ENCODE assay signal across 21 cellular contexts in genomic region chr2:198483046-198483445, GRCh38.
"Had no signal": no experiment of that assay in that cellular context is flagged by ENCODE, and none has a peak within 500 bp of the region (broad histone marks: within the 10 kb centered on the region; RNA-seq: fewer than 3 reads in every experiment).

No MANE protein-coding gene starts in this region.

- H3K27me3 Mint-ChIP-seq: activated CD4-positive, alpha-beta memory T cell treated with anti-CD3 and anti-CD28 coated beads for 36 hours; stimulated activated naive B cell treated with anti-CD40 and anti-IgM and Interleukin-4, amounts not matched to agents 10 μg/mL and 1 μg/mL and 100 μg/mL, for 72 hours had no signal

- H3K27ac ChIP-seq: body of pancreas, cardiac muscle cell, epithelial cell of prostate, left lung, upper lobe of left lung had no signal

- H3K4me3 ChIP-seq: body of pancreas, cardiac muscle cell, left lung, lung, smooth muscle cell, upper lobe of left lung had no signal

- DNase-seq: activated CD4-positive, alpha-beta memory T cell treated with anti-CD3 and anti-CD28 coated beads for 36 hours; activated CD4-positive, alpha-beta T cell treated with anti-CD3 and anti-CD28 coated beads for 48 hours; activated effector memory CD4-positive, alpha-beta T cell treated with Interleukin-2 at 50 U/mL for 16 hours; activated naive CD4-positive, alpha-beta T cell treated with anti-CD3 and anti-CD28 coated beads for 36 hours; activated T-cell treated with anti-CD3 and anti-CD28 coated beads, Interleukin-2, amount 50 U/mL, for 72 hours; body of pancreas; foreskin fibroblast; left lung; naive thymus-derived CD4-positive, alpha-beta T cell; stimulated activated CD4-positive, alpha-beta T cell treated with anti-CD3 and anti-CD28 coated beads, Interleukin-15, amount 100 ng/mL, for 24 hours; stimulated activated CD8-positive, alpha-beta memory T cell treated with anti-CD3 and anti-CD28 coated beads, Interleukin-4, amount 100 ng/mL, for 48 hours; stimulated activated naive B cell treated with anti-CD40 and anti-IgM and Interleukin-4, amounts not matched to agents 10 μg/mL and 1 μg/mL and 100 μg/mL, for 72 hours; T1000; upper lobe of left lung had no signal

- H3K4me3 Mint-ChIP-seq: activated CD4-positive, alpha-beta memory T cell treated with anti-CD3 and anti-CD28 coated beads for 36 hours; activated naive CD4-positive, alpha-beta T cell treated with anti-CD3 and anti-CD28 coated beads for 36 hours; activated T-cell treated with anti-CD3 and anti-CD28 coated beads, Interleukin-2, amount 50 U/mL, for 72 hours; naive thymus-derived CD4-positive, alpha-beta T cell; neural crest cell; stimulated activated naive B cell treated with anti-CD40 and anti-IgM and Interleukin-4, amounts not matched to agents 10 μg/mL and 1 μg/mL and 100 μg/mL, for 72 hours; T-helper 1 cell treated with Interleukin-12 subunit alpha and Interleukin-12 subunit beta and Interleukin-4 antibody, amounts not matched to agents 30 μg/mL and 1 μg/mL, for 36 hours had no signal

- H3K36me3 Mint-ChIP-seq: activated CD4-positive, alpha-beta memory T cell treated with anti-CD3 and anti-CD28 coated beads for 36 hours; naive thymus-derived CD4-positive, alpha-beta T cell; stimulated activated naive B cell treated with anti-CD40 and anti-IgM and Interleukin-4, amounts not matched to agents 10 μg/mL and 1 μg/mL and 100 μg/mL, for 72 hours had no signal

- ATAC-seq: activated T-cell treated with anti-CD3 and anti-CD28 coated beads, Interleukin-2, amount 50 U/mL, for 72 hours; body of pancreas; left lung; naive thymus-derived CD4-positive, alpha-beta T cell; sciatic nerve; stimulated activated naive B cell treated with anti-CD40 and anti-IgM and Interleukin-4, amounts not matched to agents 10 μg/mL and 1 μg/mL and 100 μg/mL, for 72 hours had no signal

- H3K27ac Mint-ChIP-seq: activated CD4-positive, alpha-beta memory T cell treated with anti-CD3 and anti-CD28 coated beads for 36 hours; activated naive CD4-positive, alpha-beta T cell treated with anti-CD3 and anti-CD28 coated beads for 36 hours; activated T-cell treated with anti-CD3 and anti-CD28 coated beads, Interleukin-2, amount 50 U/mL, for 72 hours; naive thymus-derived CD4-positive, alpha-beta T cell; stimulated activated naive B cell treated with anti-CD40 and anti-IgM and Interleukin-4, amounts not matched to agents 10 μg/mL and 1 μg/mL and 100 μg/mL, for 72 hours; T-helper 1 cell treated with Interleukin-12 subunit alpha and Interleukin-12 subunit beta and Interleukin-4 antibody, amounts not matched to agents 30 μg/mL and 1 μg/mL, for 36 hours had no signal

- H3K4me1 Mint-ChIP-seq: naive thymus-derived CD4-positive, alpha-beta T cell; neural crest cell; stimulated activated naive B cell treated with anti-CD40 and anti-IgM and Interleukin-4, amounts not matched to agents 10 μg/mL and 1 μg/mL and 100 μg/mL, for 72 hours had no signal

- H3K4me2 ChIP-seq: smooth muscle cell had no signal

- H3K9me3 Mint-ChIP-seq: activated CD4-positive, alpha-beta memory T cell treated with anti-CD3 and anti-CD28 coated beads for 36 hours; activated naive CD4-positive, alpha-beta T cell treated with anti-CD3 and anti-CD28 coated beads for 36 hours; activated T-cell treated with anti-CD3 and anti-CD28 coated beads, Interleukin-2, amount 50 U/mL, for 72 hours; naive thymus-derived CD4-positive, alpha-beta T cell; neural crest cell; stimulated activated naive B cell treated with anti-CD40 and anti-IgM and Interleukin-4, amounts not matched to agents 10 μg/mL and 1 μg/mL and 100 μg/mL, for 72 hours; T-helper 1 cell treated with Interleukin-12 subunit alpha and Interleukin-12 subunit beta and Interleukin-4 antibody, amounts not matched to agents 30 μg/mL and 1 μg/mL, for 36 hours had no signal

- H3K27me3 ChIP-seq: body of pancreas, cardiac muscle cell, left lung, upper lobe of left lung had no signal

- H3K4me1 ChIP-seq: body of pancreas, left lung, upper lobe of left lung had no signal

- H3K9me3 ChIP-seq: body of pancreas, left lung, upper lobe of left lung had no signal

- H3K36me3 ChIP-seq: cardiac muscle cell, left lung, upper lobe of left lung had no signal
